In genomic region chr14:69613312-69614073, GRCh38 we compare ENCODE assay signal across 10 cellular contexts. TPM values are rescaled to one million over a fixed set of nuclear protein-coding genes. Genes with fewer than 3 reads are reported as not detected.
A peak's percentile ranks its signal among the peaks of the same experiment; 100 is the strongest.
DNase-seq lines count a peak whose midpoint lies in the region; ATAC-seq and TF ChIP-seq lines count a peak whose summit lies in the region.
"Had no signal": no experiment of that assay in that cellular context is flagged by ENCODE, and none has a peak within 500 bp of the region (broad histone marks: within the 10 kb centered on the region; RNA-seq: fewer than 3 reads in every experiment).

No MANE protein-coding gene starts in this region.

- H3K9me3 ChIP-seq in iPS-15b (ENCODE audit: control insufficient read depth, insufficient read depth, low read length) (no peaks in the 10 kb centered on the region), stomach (no peaks in the 10 kb centered on the region)

- peaks cover 18% of the 10 kb centered on the region for H3K4me1 ChIP-seq in iPS-15b (ENCODE audit: control insufficient read depth, insufficient read depth, low read length)
- peaks cover 65 to 71% (median 68%) of the 10 kb centered on the region in 4 donors for H3K4me1 ChIP-seq in stomach

- no peak for DNase-seq in T-helper 2 cell treated with Interferon-gamma antibody and Interleukin-4, amounts not matched to agents 5 μg/mL and 100 μg/mL, for 36 hours (ENCODE audit: low spot score)
- DNase-seq in T-helper 2 cell: no peak
- DNase-seq in activated CD4-positive, alpha-beta memory T cell treated with anti-CD3 and anti-CD28 coated beads, Interleukin-2, amount 10 ng/mL, durations not matched to agents 7 days and 5 days: no peak
- no peak for DNase-seq in stomach
- no peak for DNase-seq in amygdala (lab: John Stamatoyannopoulos, UW)
- DNase-seq: ACHN; effector CD8-positive, alpha-beta T cell had no signal

- 31 to 45% (median 43%) methylated on average over 4 of the region's 4 CpGs for WGBS in stomach, 5 donors

- peak overlapping the region; percentile 98 for H3K27ac Mint-ChIP-seq in T-helper 2 cell treated with Interferon-gamma antibody and Interleukin-4, amounts not matched to agents 5 μg/mL and 100 μg/mL, for 36 hours
- H3K27ac Mint-ChIP-seq in activated CD4-positive, alpha-beta memory T cell treated with anti-CD3 and anti-CD28 coated beads, Interleukin-2, amount 10 ng/mL, durations not matched to agents 7 days and 5 days: peak overlapping the region; percentile 97

- H3K4me1 Mint-ChIP-seq in T-helper 2 cell treated with Interferon-gamma antibody and Interleukin-4, amounts not matched to agents 5 μg/mL and 100 μg/mL, for 36 hours (ENCODE audit: low read depth): peaks cover 65% of the 10 kb centered on the region
- peaks cover 74% of the 10 kb centered on the region for H3K4me1 Mint-ChIP-seq in activated CD4-positive, alpha-beta memory T cell treated with anti-CD3 and anti-CD28 coated beads, Interleukin-2, amount 10 ng/mL, durations not matched to agents 7 days and 5 days

- no peaks in the 10 kb centered on the region for H3K9me3 Mint-ChIP-seq in T-helper 2 cell treated with Interferon-gamma antibody and Interleukin-4, amounts not matched to agents 5 μg/mL and 100 μg/mL, for 36 hours
- no peaks in the 10 kb centered on the region for H3K9me3 Mint-ChIP-seq in activated CD4-positive, alpha-beta memory T cell treated with anti-CD3 and anti-CD28 coated beads, Interleukin-2, amount 10 ng/mL, durations not matched to agents 7 days and 5 days

- peaks cover 19% of the 10 kb centered on the region for H3K36me3 Mint-ChIP-seq in T-helper 2 cell treated with Interferon-gamma antibody and Interleukin-4, amounts not matched to agents 5 μg/mL and 100 μg/mL, for 36 hours (ENCODE audit: low read depth)
- H3K36me3 Mint-ChIP-seq in activated CD4-positive, alpha-beta memory T cell treated with anti-CD3 and anti-CD28 coated beads, Interleukin-2, amount 10 ng/mL, durations not matched to agents 7 days and 5 days (ENCODE audit: low read depth): peaks cover 40% of the 10 kb centered on the region

- H3K36me3 ChIP-seq in iPS-15b (ENCODE audit: control insufficient read depth, insufficient read depth, low read length) (no peaks in the 10 kb centered on the region), stomach (no peaks in the 10 kb centered on the region)

- POLR2A ChIA-PET in activated CD4-positive, alpha-beta memory T cell treated with anti-CD3 and anti-CD28 coated beads, Interleukin-2, amount 10 ng/mL, durations not matched to agents 7 days and 5 days (lab: Charles Lee): interaction anchor here (1.1 to 5.4 kb wide), 15 partner anchors 14 to 216 kb away, joined by 3 to 118 read pairs (median 23); partner anchors contain the start of genes ERH, SLC39A9 and SRSF5

- no peak for TF ChIP-seq CTCF in stomach (IDR thresholded peaks at IDR 0.05)

- TF ChIP-seq POLR2A in stomach (IDR thresholded peaks at IDR 0.05): no peak

- no peak overlapping the region for H3K9ac ChIP-seq in iPS-15b (ENCODE audit: low read depth, low read length)

- H3K27me3 Mint-ChIP-seq in T-helper 2 cell treated with Interferon-gamma antibody and Interleukin-4, amounts not matched to agents 5 μg/mL and 100 μg/mL, for 36 hours (ENCODE audit: low read depth): no peaks in the 10 kb centered on the region
- H3K27me3 Mint-ChIP-seq in activated CD4-positive, alpha-beta memory T cell treated with anti-CD3 and anti-CD28 coated beads, Interleukin-2, amount 10 ng/mL, durations not matched to agents 7 days and 5 days: no peaks in the 10 kb centered on the region

- TF ChIP-seq EP300 in stomach (IDR thresholded peaks at IDR 0.05): no peak

- peaks cover 10% of the 10 kb centered on the region for H3K27me3 ChIP-seq in iPS-15b (ENCODE audit: control insufficient read depth, insufficient read depth, low read length)
- H3K27me3 ChIP-seq in stomach: no peaks in the 10 kb centered on the region

- ATAC-seq in HG03196 (IDR thresholded peaks at IDR 0.05; ENCODE audit: unreplicated experiment) (no peak), GM18520 (IDR thresholded peaks at IDR 0.05; ENCODE audit: unreplicated experiment) (no peak)

- intact Hi-C loops in stomach (cut with DNase I; ENCODE audit: low total_unique reads): no loop called here

- peak overlapping the region; percentile 72 to 100 (median 99) for H3K27ac ChIP-seq in stomach

- peak overlapping the region; percentile 96 for H3K4me3 Mint-ChIP-seq in T-helper 2 cell treated with Interferon-gamma antibody and Interleukin-4, amounts not matched to agents 5 μg/mL and 100 μg/mL, for 36 hours
- H3K4me3 Mint-ChIP-seq in activated CD4-positive, alpha-beta memory T cell treated with anti-CD3 and anti-CD28 coated beads, Interleukin-2, amount 10 ng/mL, durations not matched to agents 7 days and 5 days: peak overlapping the region; percentile 96

- H3K4me3 ChIP-seq in iPS-15b (ENCODE audit: low read depth, low read length) (peak overlapping the region; percentile 69), stomach (peak overlapping the region; percentile 65 to 90 (median 82))

- CTCF ChIA-PET in activated CD4-positive, alpha-beta memory T cell treated with anti-CD3 and anti-CD28 coated beads, Interleukin-2, amount 10 ng/mL, durations not matched to agents 7 days and 5 days (lab: Charles Lee): interaction anchor here (0.8 to 3.0 kb wide), 5 partner anchors 8 to 113 kb away, joined by 3 to 18 read pairs (median 4); no protein-coding TSS in a partner anchor

RNA-seq across cellular contexts. Expression of gene SUSD6, which starts 2.1 kb away (rescaled TPM):
- total RNA-seq in activated CD4-positive, alpha-beta memory T cell treated with anti-CD3 and anti-CD28 coated beads, Interleukin-2, amount 10 ng/mL, durations not matched to agents 7 days and 5 days: 10 to 100 TPM; 63.4 to 65.2 TPM
- total RNA-seq in stomach: 10 to 100 TPM; 23.7 to 39.0 (median 31.9) TPM
- polyA plus RNA-seq in stomach: 10 to 100 TPM in 1 of 3 donors, 1 to 10 TPM in 2; 4.9 to 10.3 (median 7.0) TPM

RNA-seq across cellular contexts. Expression of gene CCDC177, which starts 38.8 kb away (rescaled TPM):
- total RNA-seq in activated CD4-positive, alpha-beta memory T cell treated with anti-CD3 and anti-CD28 coated beads, Interleukin-2, amount 10 ng/mL, durations not matched to agents 7 days and 5 days: not detected
- under 1 TPM in 1 of 5 donors, not detected in 4; 0.18 TPM for total RNA-seq in stomach
- polyA plus RNA-seq in stomach: under 1 TPM in 2 of 3 donors, not detected in 1; 0.03 to 0.25 TPM
